In genomic region chr16:2839650-2840450, GRCh38 we compare ENCODE assay signal across 24 cellular contexts. TPM values are rescaled to one million over a fixed set of nuclear protein-coding genes. Genes with fewer than 3 reads are reported as not detected.
A peak's percentile ranks its signal among the peaks of the same experiment; 100 is the strongest.
DNase-seq lines count a peak whose midpoint lies in the region; ATAC-seq and TF ChIP-seq lines count a peak whose summit lies in the region.
"Had no signal": no experiment of that assay in that cellular context is flagged by ENCODE, and none has a peak within 500 bp of the region (broad histone marks: within the 10 kb centered on the region; RNA-seq: fewer than 3 reads in every experiment).

No MANE protein-coding gene starts in this region.

- peaks cover 14% of the 10 kb centered on the region for H3K4me1 Mint-ChIP-seq in CD14-positive monocyte
- H3K4me1 Mint-ChIP-seq in effector memory CD8-positive, alpha-beta T cell (ENCODE audit: low read depth in 2 of 2): peaks cover 43 to 49% of the 10 kb centered on the region in 2 donors

- no peak overlapping the region for H2AFZ ChIP-seq in osteoblast (ENCODE audit: low read length)

- no peaks in the 10 kb centered on the region for H4K20me1 ChIP-seq in osteoblast (ENCODE audit: insufficient read depth, low read length)

- peak; percentile 44 for DNase-seq in CD14-positive monocyte (ENCODE audit: low spot score)
- peak; percentile 28 for DNase-seq in H7
- no peak for DNase-seq in effector memory CD8-positive, alpha-beta T cell
- DNase-seq in osteoblast (ENCODE audit: insufficient read length, low spot score, missing footprints): peak; percentile 65
- no peak for DNase-seq in breast epithelium (ENCODE audit: low spot score in 2 of 2)
- DNase-seq in HEK293T (ENCODE audit: extremely low spot score): no peak
- DNase-seq: central memory CD4-positive, alpha-beta T cell; glutamatergic neuron; NCI-H1436 treated with DMSO at 0.1 percent for 48 hours; NCI-H510A; ovary had no signal

- TF ChIP-seq CTCF in CD14-positive monocyte (IDR thresholded peaks at IDR 0.05) (no peak), osteoblast (IDR thresholded peaks at IDR 0.05; ENCODE audit: extremely low read depth, low read depth, low read length) (no peak), breast epithelium (IDR thresholded peaks at IDR 0.05) (no peak)

- H3K4me2 ChIP-seq in osteoblast (ENCODE audit: insufficient read depth, low read length): no peak overlapping the region
- H3K4me2 ChIP-seq: KMS-11 had no signal

- no peaks in the 10 kb centered on the region for H3K36me3 Mint-ChIP-seq in CD14-positive monocyte
- H3K36me3 Mint-ChIP-seq in effector memory CD8-positive, alpha-beta T cell (ENCODE audit: insufficient read depth): peaks cover 13% of the 10 kb centered on the region
- H3K36me3 Mint-ChIP-seq: stimulated activated memory B cell treated with anti-CD40 and anti-IgM and Interleukin-4, amounts not matched to agents 10 μg/mL and 1 μg/mL and 100 μg/mL, for 72 hours; T-cell had no signal

- H3K79me2 ChIP-seq in osteoblast (ENCODE audit: insufficient read depth, low read length): no peaks in the 10 kb centered on the region

- H3K9me3 ChIP-seq in osteoblast (ENCODE audit: low read depth, low read length) (no peaks in the 10 kb centered on the region), breast epithelium (no peaks in the 10 kb centered on the region)
- H3K9me3 ChIP-seq: SJSA1 had no signal

- TF ChIP-seq POLR2A in breast epithelium (IDR thresholded peaks at IDR 0.05): no peak

- H3K27ac ChIP-seq in osteoblast (ENCODE audit: low read depth, low read length) (no peak overlapping the region), breast epithelium (no peak overlapping the region)
- H3K27ac ChIP-seq: KMS-11, ovary, SJSA1 had no signal

- POLR2A ChIA-PET in HEK293T (lab: Yijun Ruan, JAX): interaction anchor here (0.9 to 2.6 kb wide), 5 partner anchors 15 to 66 kb away, joined by 3 to 30 read pairs (median 5); partner anchors contain the start of gene FLYWCH2

- no peak overlapping the region for H3K27ac Mint-ChIP-seq in CD14-positive monocyte
- H3K27ac Mint-ChIP-seq in effector memory CD8-positive, alpha-beta T cell: peak overlapping the region; percentile 85 to 93
- H3K27ac Mint-ChIP-seq: stimulated activated memory B cell treated with anti-CD40 and anti-IgM and Interleukin-4, amounts not matched to agents 10 μg/mL and 1 μg/mL and 100 μg/mL, for 72 hours had no signal

- H3K27me3 ChIP-seq in H7 (ENCODE audit: control insufficient read depth, insufficient read depth, low read length): no peaks in the 10 kb centered on the region
- no peaks in the 10 kb centered on the region for H3K27me3 ChIP-seq in osteoblast (ENCODE audit: insufficient read depth, low read length)
- no peaks in the 10 kb centered on the region for H3K27me3 ChIP-seq in breast epithelium
- H3K27me3 ChIP-seq: ovary, SJSA1 had no signal

- H3K36me3 ChIP-seq in H7 (replicated peaks; ENCODE audit: control insufficient read depth, insufficient read depth, low read length) (no peaks in the 10 kb centered on the region), osteoblast (ENCODE audit: insufficient read depth, low read length) (no peaks in the 10 kb centered on the region), breast epithelium (no peaks in the 10 kb centered on the region)
- H3K36me3 ChIP-seq: ovary, SJSA1 had no signal

- intact Hi-C loops in CD14-positive monocyte (cut with micrococcal nuclease) (loop anchor here (1.0 to 5.0 kb wide), 4 partner anchors 28 to 87 kb away; no protein-coding TSS in a partner anchor), breast epithelium (cut with DNase I; ENCODE audit: low total_unique reads) (no loop called here)

- peaks cover 9 to 14% (median 10%) of the 10 kb centered on the region in 3 donors for H3K27me3 Mint-ChIP-seq in CD14-positive monocyte (ENCODE audit: low read depth in 3 of 3)
- peaks cover 0 to 7% of the 10 kb centered on the region in 2 donors for H3K27me3 Mint-ChIP-seq in effector memory CD8-positive, alpha-beta T cell

- peaks cover 0 to 4% (median 0%) of the 10 kb centered on the region in 7 donors for H3K9me3 Mint-ChIP-seq in CD14-positive monocyte
- H3K9me3 Mint-ChIP-seq in effector memory CD8-positive, alpha-beta T cell: no peaks in the 10 kb centered on the region
- H3K9me3 Mint-ChIP-seq: activated T-helper 1 cell treated with anti-CD3 and anti-CD28 coated beads, Interleukin-12 subunit alpha, Interleukin-12 subunit beta, Interleukin-2, Interleukin-4 antibody, amounts not matched to agents 30 ng/mL and 10 ng/mL and 1 ng/mL, durations not matched to agents 14 hours and 24 hours and 36 hours; stimulated activated memory B cell treated with anti-CD40 and anti-IgM and Interleukin-4, amounts not matched to agents 10 μg/mL and 1 μg/mL and 100 μg/mL, for 72 hours; T-cell had no signal

- H3K4me3 ChIP-seq in H7 (ENCODE audit: insufficient read depth, low read depth, low read length) (no peak overlapping the region), osteoblast (ENCODE audit: insufficient read depth, low read length) (no peak overlapping the region), breast epithelium (no peak overlapping the region)
- H3K4me3 ChIP-seq: ovary, SJSA1 had no signal

- H3K4me3 Mint-ChIP-seq in CD14-positive monocyte: no peak overlapping the region
- H3K4me3 Mint-ChIP-seq in effector memory CD8-positive, alpha-beta T cell: peak overlapping the region; percentile 43 to 48
- H3K4me3 Mint-ChIP-seq: activated T-helper 1 cell treated with anti-CD3 and anti-CD28 coated beads, Interleukin-12 subunit alpha, Interleukin-12 subunit beta, Interleukin-2, Interleukin-4 antibody, amounts not matched to agents 30 ng/mL and 10 ng/mL and 1 ng/mL, durations not matched to agents 14 hours and 24 hours and 36 hours; stimulated activated memory B cell treated with anti-CD40 and anti-IgM and Interleukin-4, amounts not matched to agents 10 μg/mL and 1 μg/mL and 100 μg/mL, for 72 hours had no signal

- ATAC-seq in effector memory CD8-positive, alpha-beta T cell (replicated peaks): no peak
- no peak for ATAC-seq in GM19395 (IDR thresholded peaks at IDR 0.05; ENCODE audit: unreplicated experiment)

- CTCF ChIA-PET in HEK293T (lab: Yijun Ruan, JAX): interaction anchor here (0.6 to 2.3 kb wide), 12 partner anchors 10 to 87 kb away, joined by 3 to 17 read pairs (median 5); partner anchors contain the start of genes FLYWCH1 and ZG16B

- H3K4me1 ChIP-seq in osteoblast (ENCODE audit: insufficient read depth, low read length) (peaks cover 18% of the 10 kb centered on the region), breast epithelium (peaks cover 0 to 8% of the 10 kb centered on the region in 2 donors)

TF ChIP-seq in HEK293T, 16 proteins besides CTCF, POLR2A, EP300 and RAD21:
- TF ChIP-seq PKNOX1 (IDR thresholded peaks at IDR 0.05) (no peak), ZNF384 (IDR thresholded peaks at IDR 0.05) (no peak), BHLHE40 (IDR thresholded peaks at IDR 0.05; ENCODE audit: borderline replicate concordance) (no peak), HDGF (IDR thresholded peaks at IDR 0.05; ENCODE audit: borderline replicate concordance) (no peak), FOXM1 (IDR thresholded peaks at IDR 0.05; ENCODE audit: borderline replicate concordance) (no peak), TARDBP (IDR thresholded peaks at IDR 0.05) (no peak), FOXA1 (IDR thresholded peaks at IDR 0.05) (no peak), SP1 (IDR thresholded peaks at IDR 0.05) (no peak), ARNT (IDR thresholded peaks at IDR 0.05) (no peak), L3MBTL2 (conservative IDR thresholded peaks at IDR 0.05) (no peak), SUZ12 (IDR thresholded peaks at IDR 0.05) (no peak), NFRKB (IDR thresholded peaks at IDR 0.05) (no peak), ELF4 (IDR thresholded peaks at IDR 0.05) (no peak), FOXK2 (IDR thresholded peaks at IDR 0.05) (no peak), LEF1 (IDR thresholded peaks at IDR 0.05; ENCODE audit: borderline replicate concordance) (no peak), CTBP1 (IDR thresholded peaks at IDR 0.05; ENCODE audit: borderline replicate concordance) (no peak)
TF ChIP-seq in HEK293T: peak in this region for 0.

RNA-seq across cellular contexts. Expression of gene ZG16B, which starts 9.7 kb away (rescaled TPM):
- 10 to 100 TPM; 11.0 to 12.9 TPM for polyA plus RNA-seq in CD14-positive monocyte
- total RNA-seq in H7 (2014; rRNA removed; shearing (Covaris generic)): not detected in 2 replicates
- total RNA-seq in osteoblast: 0.88 and 1.4 TPM in 2 replicates
- 10 to 100 TPM in 2 of 3 donors, not detected in 1; 24.6 to 46.5 TPM for total RNA-seq in breast epithelium
- total RNA-seq: endothelial cell of umbilical vein, mesenteric fat pad had no signal

RNA-seq across cellular contexts. Expression of gene PRSS22, which starts 18.1 kb away (rescaled TPM):
- not detected for polyA plus RNA-seq in CD14-positive monocyte
- 0.80 and 0.85 TPM in 2 replicates for total RNA-seq in H7 (2014; rRNA removed; shearing (Covaris generic))
- total RNA-seq in osteoblast: not detected in 2 replicates
- total RNA-seq in breast epithelium: 10 to 100 TPM in 2 of 3 donors, not detected in 1; 13.6 to 18.7 TPM
- total RNA-seq: activated T-helper 1 cell treated with anti-CD3 and anti-CD28 coated beads, Interleukin-12 subunit alpha, Interleukin-12 subunit beta, Interleukin-2, Interleukin-4 antibody, amounts not matched to agents 30 ng/mL and 10 ng/mL and 1 ng/mL, durations not matched to agents 14 hours and 24 hours and 36 hours; aorta; dermis microvascular lymphatic vessel endothelial cell; endothelial cell of umbilical vein; H4; left cardiac atrium; mesenteric fat pad; SJSA1; temporal lobe had no signal
- polyA plus RNA-seq: endothelial cell of umbilical vein had no signal

RNA-seq across cellular contexts. Expression of gene PRSS21, which starts 22.8 kb away (rescaled TPM):
- 1 to 10 TPM; 2.1 to 3.1 TPM for polyA plus RNA-seq in CD14-positive monocyte
- 0.42 and 1.5 TPM in 2 replicates for total RNA-seq in H7 (2014; rRNA removed; shearing (Covaris generic))
- not detected in 2 replicates for total RNA-seq in osteoblast
- total RNA-seq in breast epithelium: 1 to 10 TPM in 2 of 3 donors, not detected in 1; 2.9 to 4.9 TPM
- total RNA-seq: aorta, endothelial cell of umbilical vein, H4, left cardiac atrium, mesenteric fat pad, SJSA1, temporal lobe had no signal
- polyA plus RNA-seq: aorta had no signal

RNA-seq across cellular contexts. Expression of gene PRSS41, which starts 41.6 kb away (rescaled TPM):
- polyA plus RNA-seq in CD14-positive monocyte: not detected
- not detected in 2 replicates for total RNA-seq in H7 (2014; rRNA removed; shearing (Covaris generic))
- total RNA-seq in osteoblast (not detected in 2 replicates), breast epithelium (not detected)
- total RNA-seq: activated T-helper 1 cell treated with anti-CD3 and anti-CD28 coated beads, Interleukin-12 subunit alpha, Interleukin-12 subunit beta, Interleukin-2, Interleukin-4 antibody, amounts not matched to agents 30 ng/mL and 10 ng/mL and 1 ng/mL, durations not matched to agents 14 hours and 24 hours and 36 hours; aorta; dermis microvascular lymphatic vessel endothelial cell; endothelial cell of umbilical vein; H4; left cardiac atrium; mesenteric fat pad; SJSA1; T-cell; temporal lobe had no signal
- polyA plus RNA-seq: aorta, endothelial cell of umbilical vein, ovary had no signal

RNA-seq across cellular contexts. Expression of gene FLYWCH2, which starts 43.2 kb away (rescaled TPM):
- 10 to 100 TPM; 10.9 to 12.7 TPM for polyA plus RNA-seq in CD14-positive monocyte
- 55.2 and 94.1 TPM in 2 replicates for total RNA-seq in H7 (2014; rRNA removed; shearing (Covaris generic))
- total RNA-seq in osteoblast (38.7 and 43.6 TPM in 2 replicates), breast epithelium (10 to 100 TPM; 36.0 to 49.2 (median 47.9) TPM)

Comparison
In these comparisons a context has a peak if more than half of its experiments do, and no peak if none do; other contexts are left out.
1. DNase-seq: peak in CD14-positive monocyte (single experiment), H7 (single experiment) and osteoblast (single experiment); none in effector memory CD8-positive, alpha-beta T cell (0 of 3), breast epithelium (0 of 2) and HEK293T (single experiment).
2. H3K27ac Mint-ChIP-seq: peak in effector memory CD8-positive, alpha-beta T cell (2 of 2); none in CD14-positive monocyte (0 of 7).
3. H3K4me3 Mint-ChIP-seq: peak in effector memory CD8-positive, alpha-beta T cell (2 of 2); none in CD14-positive monocyte (0 of 2).